In the genomic region with DNA sequence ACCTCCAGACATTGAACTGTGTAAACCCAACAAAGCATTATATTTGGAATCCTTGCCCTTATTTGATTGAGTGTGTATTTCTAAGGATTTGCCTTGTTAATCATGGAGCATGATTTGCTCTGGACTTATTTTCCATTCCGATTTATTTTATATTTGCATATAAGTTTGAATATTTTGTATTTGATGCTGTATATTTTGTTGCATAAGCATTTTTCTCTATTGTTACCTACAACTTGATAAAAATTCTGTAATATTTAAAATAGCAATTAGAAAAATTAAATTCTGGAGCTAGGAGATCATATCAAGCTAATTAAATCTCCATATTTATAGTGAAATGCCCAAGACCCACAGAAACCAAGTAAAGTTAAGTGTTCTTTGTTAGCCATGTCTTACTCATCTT, we compare ENCODE assay signal across 23 cellular contexts.
"Had no signal": no experiment of that assay in that cellular context is flagged by ENCODE, and none has a peak within 500 bp of the region (broad histone marks: within the 10 kb centered on the region; RNA-seq: fewer than 3 reads in every experiment).

No MANE protein-coding gene starts in this region.

- H3K4me2 ChIP-seq: hepatocyte had no signal

- H3K79me2 ChIP-seq: hepatocyte had no signal

- H3K9me3 ChIP-seq: left ventricle myocardium inferior, mucosa of descending colon, ovary, right atrium auricular region, stomach, testis, thyroid gland, transverse colon, upper lobe of left lung, vagina had no signal

- H3K4me1 ChIP-seq: left ventricle myocardium inferior, right atrium auricular region, testis, vagina had no signal

- H3K27ac ChIP-seq: hepatocyte, left ventricle myocardium inferior, ovary, right atrium auricular region, skin epidermis, stomach, testis, thyroid gland, transverse colon, upper lobe of left lung, vagina had no signal

- ATAC-seq: mucosa of descending colon; naive thymus-derived CD4-positive, alpha-beta T cell; natural killer cell treated with Interleukin-12 subunit alpha and Interleukin-12 subunit beta and Interleukin-15 and Interleukin-18, amount 100 ng/mL, for 72 hours; sciatic nerve; stimulated activated naive B cell treated with anti-CD40 and anti-IgM and Interleukin-4, amounts not matched to agents 10 μg/mL and 1 μg/mL and 100 μg/mL, for 72 hours; stimulated activated naive CD8-positive, alpha-beta T cell treated with anti-CD3 and anti-CD28 coated beads, Interleukin-15, Interleukin-2, amounts not matched to agents 100 U/mL and 50 U/mL, for 24 hours had no signal

- H3K27me3 ChIP-seq: hepatocyte, ovary, right atrium auricular region, stomach, testis, thyroid gland, transverse colon, upper lobe of left lung, vagina had no signal

- FAIRE-seq: kidney had no signal

- H3K4me3 ChIP-seq: hepatocyte, left ventricle myocardium inferior, mucosa of descending colon, ovary, right atrium auricular region, skin epidermis, stomach, testis, thyroid gland, transverse colon, upper lobe of left lung, vagina had no signal

- H3K36me3 ChIP-seq: ovary had no signal

- H2AFZ ChIP-seq: hepatocyte had no signal

- DNase-seq: kidney; left ventricle myocardium inferior; midbrain; mucosa of descending colon; naive thymus-derived CD4-positive, alpha-beta T cell; ovary; stimulated activated CD4-positive, alpha-beta T cell treated with anti-CD3 and anti-CD28 coated beads, Interleukin-12 subunit alpha, Interleukin-12 subunit beta, amount 100 ng/mL, for 4 hours; stimulated activated CD4-positive, alpha-beta T cell treated with anti-CD3 and anti-CD28 coated beads, Interleukin-15, amount 100 ng/mL, for 24 hours; stimulated activated CD4-positive, alpha-beta T cell treated with anti-CD3 and anti-CD28 coated beads, Interleukin-2, amount 100 ng/mL, for 24 hours; stimulated activated CD4-positive, alpha-beta T cell treated with anti-CD3 and anti-CD28 coated beads, Interleukin-4, amount 100 ng/mL, for 1 hour; stimulated activated naive B cell treated with anti-CD40 and anti-IgM and Interleukin-4, amounts not matched to agents 10 μg/mL and 1 μg/mL and 100 μg/mL, for 72 hours; stimulated activated naive CD8-positive, alpha-beta T cell treated with anti-CD3 and anti-CD28 coated beads, Interleukin-15, Interleukin-2, amounts not matched to agents 100 U/mL and 50 U/mL, for 24 hours; stomach; testis; thyroid gland; transverse colon; upper lobe of left lung had no signal
